20 cellular contexts compared by ENCODE assay signal in the genomic region with DNA sequence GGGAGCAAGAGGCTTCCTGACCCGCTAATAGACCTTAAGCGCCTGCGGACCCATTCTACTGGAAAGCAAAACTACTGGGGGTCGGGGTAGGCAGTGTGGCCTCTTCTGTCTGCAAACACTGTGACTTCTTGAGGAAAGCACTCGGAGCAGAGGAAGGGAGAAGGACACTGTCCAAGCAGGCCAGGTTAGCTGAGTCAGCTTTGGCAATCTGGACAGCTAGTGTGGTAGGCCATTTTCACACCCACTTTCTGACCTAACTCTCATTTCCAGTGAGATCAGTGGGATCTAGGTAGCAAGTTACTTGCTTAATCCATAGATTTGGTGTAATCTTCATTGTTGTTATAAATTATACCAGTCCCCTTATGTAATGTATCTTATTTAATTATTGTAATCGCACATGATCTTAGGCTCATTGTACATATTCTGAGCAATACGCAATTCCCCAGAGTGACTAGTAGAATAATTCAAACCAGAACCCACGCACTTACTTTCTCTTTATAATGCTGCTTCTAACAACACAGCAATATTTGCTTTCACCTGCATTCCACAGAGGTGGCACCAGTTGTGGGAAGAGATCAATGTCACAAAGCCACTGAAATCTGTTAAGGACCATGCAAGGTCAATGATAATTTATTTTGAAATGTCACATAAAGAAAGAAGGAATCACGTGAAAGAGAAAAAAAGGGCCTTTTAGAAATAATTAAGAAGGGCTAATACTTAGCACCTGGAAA.
DNase-seq lines count a peak whose midpoint lies in the region; ATAC-seq, FAIRE-seq and TF ChIP-seq lines count a peak whose summit lies in the region.
"Had no signal": no experiment of that assay in that cellular context is flagged by ENCODE, and none has a peak within 500 bp of the region (broad histone marks: within the 10 kb centered on the region; RNA-seq: fewer than 3 reads in every experiment).

No MANE protein-coding gene starts in this region.

- H3K18ac ChIP-seq in neuronal stem cell (ENCODE audit: low read length) = peak overlapping the region; percentile 7

- no peak overlapping the region for H3K23ac ChIP-seq in neuronal stem cell (ENCODE audit: low read depth, low read length, poor library complexity)

- FAIRE-seq in kidney (lab: Jason Lieb, UNC) = no peak
- FAIRE-seq: G401.6, GM12892, GM18507, H54 had no signal

- intact Hi-C loops in kidney (cut with DNase I) = no loop called here
- intact Hi-C loops in left cardiac atrium (cut with DNase I) = no loop called here

- peak; percentile 27 for DNase-seq in BE2C
- DNase-seq in SK-N-DZ (ENCODE audit: low spot score) = peak; percentile 37
- DNase-seq in fibroblast of peridontal ligament (ENCODE audit: extremely low read depth) = peak; percentile 29
- no peak for DNase-seq in neuronal stem cell (ENCODE audit: low spot score)
- no peak for DNase-seq in kidney
- DNase-seq in left cardiac atrium = no peak
- DNase-seq: MV-4-11; NCI-H1105 treated with DMSO at 0.1 percent for 48 hours; NCI-H2029 treated with DMSO at 0.1 percent for 48 hours; NCI-H226; NCI-H510A treated with DMSO at 0.1 percent for 48 hours; NCI-H748 treated with DMSO at 0.1 percent for 48 hours; NK-92 treated with Interleukin-12 subunit alpha and Interleukin-12 subunit beta, amount 100 ng/mL, for 24 hours; SJCRH30 had no signal

- H3K9me3 ChIP-seq in BE2C (no peaks in the 10 kb centered on the region), neuronal stem cell (replicated peaks in 1 of 2; ENCODE audit: control insufficient read depth in 2 of 2, insufficient read depth in 1 of 2, low read depth in 1 of 2, low read length in 2 of 2) (no peaks in the 10 kb centered on the region), kidney (ENCODE audit: control insufficient read depth in 1 of 2, low read length in 2 of 2) (no peaks in the 10 kb centered on the region)
- H3K9me3 ChIP-seq: SJCRH30 had no signal

- H3K27ac ChIP-seq in neuronal stem cell (replicated peaks; ENCODE audit: low read length) (no peak overlapping the region), kidney (ENCODE audit: low read depth in 2 of 2, low read length in 2 of 2) (no peak overlapping the region)
- H3K27ac ChIP-seq: SJCRH30 had no signal

- H3K4me2 ChIP-seq in neuronal stem cell (ENCODE audit: insufficient read depth, low read length, poor library complexity, severe bottlenecking) = no peak overlapping the region

- no peak overlapping the region for H3K4me3 ChIP-seq in BE2C (ENCODE audit: low read depth, low read length)
- no peak overlapping the region for H3K4me3 ChIP-seq in neuronal stem cell (ENCODE audit: low read length in 2 of 2)
- no peak overlapping the region for H3K4me3 ChIP-seq in kidney (ENCODE audit: low read length in 2 of 2)
- H3K4me3 ChIP-seq: SJCRH30 had no signal

- H2BK5ac ChIP-seq in neuronal stem cell (ENCODE audit: low read length) = no peak overlapping the region

- no peak overlapping the region for H4K91ac ChIP-seq in neuronal stem cell (ENCODE audit: low read depth, low read length, poor library complexity)

- no peak overlapping the region for H3K14ac ChIP-seq in neuronal stem cell (ENCODE audit: low read length)

- no peaks in the 10 kb centered on the region for H3K27me3 ChIP-seq in BE2C
- no peaks in the 10 kb centered on the region for H3K27me3 ChIP-seq in neuronal stem cell (ENCODE audit: control insufficient read depth in 3 of 3, insufficient read depth in 3 of 3, low read depth in 1 of 3, low read length in 3 of 3)
- H3K27me3 ChIP-seq: SJCRH30 had no signal

- H2AFZ ChIP-seq in neuronal stem cell (ENCODE audit: low read length) = no peak overlapping the region

- TF ChIP-seq CTCF in BE2C (IDR thresholded peaks at IDR 0.05; ENCODE audit: low read depth, low read length) (no peak), kidney (IDR thresholded peaks at IDR 0.05; ENCODE audit: borderline replicate concordance, extremely low read depth, insufficient read depth) (no peak)

- H3K9ac ChIP-seq in neuronal stem cell (ENCODE audit: low read depth, low read length, poor library complexity) = no peak overlapping the region
- H3K9ac ChIP-seq in kidney (ENCODE audit: low read length in 2 of 2) = no peak overlapping the region

- ATAC-seq in GM18909 (IDR thresholded peaks at IDR 0.05; ENCODE audit: poor library complexity, unreplicated experiment) = no peak
- ATAC-seq in left cardiac atrium = no peak
- ATAC-seq: Panc1 had no signal

- H3K4me1 ChIP-seq in BE2C (peaks cover 40% of the 10 kb centered on the region), neuronal stem cell (ENCODE audit: control insufficient read depth in 2 of 2, insufficient read depth in 1 of 2, low read depth in 1 of 2, low read length in 2 of 2) (peaks cover 0 to 4% of the 10 kb centered on the region in 2 donors), kidney (ENCODE audit: control insufficient read depth in 1 of 2, insufficient read depth in 1 of 2, low read depth in 1 of 2, low read length in 2 of 2) (no peaks in the 10 kb centered on the region)
- H3K4me1 ChIP-seq: SJCRH30 had no signal

- H3K79me1 ChIP-seq in neuronal stem cell (ENCODE audit: low read depth, low read length) = no peaks in the 10 kb centered on the region

- H3K4ac ChIP-seq in neuronal stem cell (ENCODE audit: low read length) = peak overlapping the region; percentile 30

- H3K36me3 ChIP-seq in BE2C (no peaks in the 10 kb centered on the region), neuronal stem cell (replicated peaks in 1 of 2; ENCODE audit: control insufficient read depth in 2 of 2, insufficient read depth in 2 of 2, low read length in 2 of 2) (no peaks in the 10 kb centered on the region), kidney (ENCODE audit: control insufficient read depth in 1 of 2, insufficient read depth in 2 of 2, low read length in 2 of 2) (no peaks in the 10 kb centered on the region)
- H3K36me3 ChIP-seq: SJCRH30 had no signal

- no peak overlapping the region for H2BK15ac ChIP-seq in neuronal stem cell (ENCODE audit: low read length)

- no peak overlapping the region for H2AK5ac ChIP-seq in neuronal stem cell (ENCODE audit: low read depth, low read length)

- H4K8ac ChIP-seq in neuronal stem cell (ENCODE audit: low read depth, low read length) = no peak overlapping the region

- WGBS in neuronal stem cell (ENCODE audit: extremely low coverage in 2 of 2, insufficient read length in 2 of 2, insufficient replicate concordance in 1 of 2), 2 donors = no CpG with 5 or more reads among the region's 9 CpGs

- peak overlapping the region; percentile 42 for H2BK120ac ChIP-seq in neuronal stem cell (ENCODE audit: low read depth, low read length)

- H2BK12ac ChIP-seq in neuronal stem cell (ENCODE audit: low read length) = no peak overlapping the region

Comparison
In these comparisons a context has a peak if more than half of its experiments do, and no peak if none do; other contexts are left out.
1. DNase-seq: peak in BE2C (single experiment), SK-N-DZ (single experiment) and fibroblast of peridontal ligament (single experiment); none in neuronal stem cell (single experiment), kidney (single experiment) and left cardiac atrium (single experiment).